2 cellular contexts compared by ENCODE assay signal in genomic region chr2:174246944-174247381, GRCh38.
TF ChIP-seq lines count a peak whose summit lies in the region.

No MANE protein-coding gene starts in this region.

TF ChIP-seq in SK-N-SH, 30 proteins besides CTCF, POLR2A, EP300 and RAD21 (continued from another document):
- TF ChIP-seq ZBTB33 (IDR thresholded peaks at IDR 0.05; ENCODE audit: borderline replicate concordance, low read depth) (no peak), EZH2phosphoT487 (IDR thresholded peaks at IDR 0.05; ENCODE audit: borderline replicate concordance, low read depth) (no peak), TAF1 (IDR thresholded peaks at IDR 0.05; ENCODE audit: borderline replicate concordance, low read depth, low read length) (no peak), FOSL2 (IDR thresholded peaks at IDR 0.05; ENCODE audit: borderline replicate concordance, low read depth) (no peak), JUND (IDR thresholded peaks at IDR 0.05) (no peak), FOXJ3 (CRISPR knock-in tag; IDR thresholded peaks at IDR 0.05) (no peak), MAX (IDR thresholded peaks at IDR 0.05; ENCODE audit: low read depth) (no peak), PBX3 (IDR thresholded peaks at IDR 0.05) (no peak), RFX5 (IDR thresholded peaks at IDR 0.05; ENCODE audit: low read length) (no peak), CHD2 (IDR thresholded peaks at IDR 0.05; ENCODE audit: low read length, partially characterized antibody) (no peak), SMC3 (IDR thresholded peaks at IDR 0.05; ENCODE audit: low read depth, low read length) (no peak), RCOR1 (IDR thresholded peaks at IDR 0.05; ENCODE audit: low read length) (no peak), REST (IDR thresholded peaks at IDR 0.05; ENCODE audit: low read depth, low read length) (no peak), YY1 (IDR thresholded peaks at IDR 0.05; ENCODE audit: low read depth) (no peak), TEAD4 (IDR thresholded peaks at IDR 0.05; ENCODE audit: borderline replicate concordance, insufficient read depth) (no peak), MEF2A (IDR thresholded peaks at IDR 0.05; ENCODE audit: borderline replicate concordance, low read depth) (no peak)

TF ChIP-seq in SK-N-SH treated with all-trans-retinoic acid at 6 μM for 48 hours, 23 proteins besides CTCF, POLR2A, EP300 and RAD21 (continued from another document):
- TF ChIP-seq POU6F1 (CRISPR knock-in tag; IDR thresholded peaks at IDR 0.05; ENCODE audit: borderline replicate concordance, low read depth), result no peak
